Comparison of ENCODE assay signal across 7 cellular contexts in the genomic region with DNA sequence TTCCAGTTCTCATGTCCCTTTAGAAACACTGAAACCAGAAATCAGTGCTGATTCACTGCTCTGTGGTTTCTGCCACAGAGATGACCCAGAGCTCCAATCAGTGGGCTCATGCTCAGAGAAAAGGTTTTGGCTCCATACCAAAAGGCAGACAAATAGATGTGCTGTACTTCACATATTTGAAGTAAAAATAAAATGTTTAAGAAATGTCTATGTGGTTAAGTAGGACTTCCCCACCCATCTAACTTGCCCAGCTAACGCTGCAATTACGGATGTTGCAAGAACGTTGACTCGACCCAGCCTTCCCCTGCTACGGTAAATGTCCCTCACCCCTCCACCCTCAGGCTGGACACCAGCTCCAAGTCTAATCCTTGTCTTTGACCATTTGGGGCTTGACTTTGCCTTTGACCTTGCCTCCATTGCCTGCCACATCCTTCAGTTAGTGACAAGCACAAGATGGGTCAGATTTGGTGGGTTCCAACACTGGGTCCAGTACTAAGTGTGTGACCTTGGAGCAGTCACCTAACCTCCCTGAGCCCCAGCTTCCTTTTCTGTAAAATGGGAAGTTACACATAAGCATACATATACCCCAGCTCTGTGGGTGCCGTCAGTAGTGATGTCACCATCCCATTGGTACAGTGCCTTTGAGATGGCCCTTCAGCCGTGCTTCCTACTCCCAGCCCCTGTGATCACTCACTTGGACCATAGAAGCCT.
A peak's percentile ranks its signal among the peaks of the same experiment; 100 is the strongest.
DNase-seq lines count a peak whose midpoint lies in the region; ATAC-seq and TF ChIP-seq lines count a peak whose summit lies in the region.

No MANE protein-coding gene starts in this region.

- H3K36me3 Mint-ChIP-seq in type B pancreatic cell = peaks cover 7% of the 10 kb centered on the region
- no peaks in the 10 kb centered on the region for H3K36me3 Mint-ChIP-seq in naive thymus-derived CD8-positive, alpha-beta T cell

- H3K9me3 ChIP-seq in adipocyte (ENCODE audit: control insufficient read depth, low read length) = no peaks in the 10 kb centered on the region

- H3K9ac ChIP-seq in adipocyte (ENCODE audit: low read length) = peak overlapping the region; percentile 74

- no peak for ATAC-seq in naive thymus-derived CD8-positive, alpha-beta T cell

- peaks cover 48% of the 10 kb centered on the region for H3K4me1 ChIP-seq in adipocyte (ENCODE audit: control insufficient read depth, insufficient read depth, low read length)

- peaks cover 14% of the 10 kb centered on the region for H3K27me3 ChIP-seq in adipocyte (replicated peaks; ENCODE audit: control insufficient read depth, insufficient read depth, low read length)

- H3K4me3 Mint-ChIP-seq in type B pancreatic cell = no peak overlapping the region
- H3K4me3 Mint-ChIP-seq in naive thymus-derived CD8-positive, alpha-beta T cell = peak overlapping the region in 1 of 10 donors; percentile 7

- H3K27me3 Mint-ChIP-seq in type B pancreatic cell = peaks cover 30% of the 10 kb centered on the region
- peaks cover 13 to 53% (median 50%) of the 10 kb centered on the region in 5 donors for H3K27me3 Mint-ChIP-seq in naive thymus-derived CD8-positive, alpha-beta T cell

- POLR2A ChIA-PET in naive thymus-derived CD8-positive, alpha-beta T cell (lab: Charles Lee) = no interaction called here

- no peaks in the 10 kb centered on the region for H3K9me3 Mint-ChIP-seq in type B pancreatic cell
- H3K9me3 Mint-ChIP-seq in naive thymus-derived CD8-positive, alpha-beta T cell = no peaks in the 10 kb centered on the region

- peaks cover 18% of the 10 kb centered on the region for H3K4me1 Mint-ChIP-seq in type B pancreatic cell (ENCODE audit: unreplicated experiment)
- peaks cover 8 to 28% (median 13%) of the 10 kb centered on the region in 4 donors for H3K4me1 Mint-ChIP-seq in naive thymus-derived CD8-positive, alpha-beta T cell

- no peaks in the 10 kb centered on the region for H3K36me3 ChIP-seq in adipocyte (ENCODE audit: control insufficient read depth, insufficient read depth, low read length, severe bottlenecking)

- no peak overlapping the region for H3K4me3 ChIP-seq in adipocyte (ENCODE audit: low read length)

- H3K27ac Mint-ChIP-seq in type B pancreatic cell = peak overlapping the region; percentile 76
- H3K27ac Mint-ChIP-seq in naive thymus-derived CD8-positive, alpha-beta T cell = no peak overlapping the region

- TF ChIP-seq CTCF in type B pancreatic cell (conservative IDR thresholded peaks at IDR 0.05) = no peak

- peak; percentile 73 for DNase-seq in HK-2 (ENCODE audit: unreplicated experiment)
- peak; percentile 96 for DNase-seq in adipocyte (ENCODE audit: low read depth)
- DNase-seq in iris pigment epithelial cell (ENCODE audit: low read depth) = peak; percentile 98
- no peak for DNase-seq in type B pancreatic cell (ENCODE audit: extremely low spot score, unreplicated experiment)
- no peak for DNase-seq in NCI-H187 treated with DMSO at 0.1 percent for 48 hours (lab: John Stamatoyannopoulos, UW)
- DNase-seq in naive thymus-derived CD8-positive, alpha-beta T cell = no peak
- DNase-seq in DMS 273 (lab: John Stamatoyannopoulos, UW; ENCODE audit: unreplicated experiment) = no peak

Comparison
In these comparisons a context has a peak if more than half of its experiments do, and no peak if none do; other contexts are left out.
1. DNase-seq: peak in HK-2 (single experiment), adipocyte (single experiment) and iris pigment epithelial cell (single experiment); none in type B pancreatic cell (single experiment), NCI-H187 treated with DMSO at 0.1 percent for 48 hours (single experiment), naive thymus-derived CD8-positive, alpha-beta T cell (0 of 10) and DMS 273 (single experiment).